ENCODE assay signal across 9 cellular contexts in the genomic region with DNA sequence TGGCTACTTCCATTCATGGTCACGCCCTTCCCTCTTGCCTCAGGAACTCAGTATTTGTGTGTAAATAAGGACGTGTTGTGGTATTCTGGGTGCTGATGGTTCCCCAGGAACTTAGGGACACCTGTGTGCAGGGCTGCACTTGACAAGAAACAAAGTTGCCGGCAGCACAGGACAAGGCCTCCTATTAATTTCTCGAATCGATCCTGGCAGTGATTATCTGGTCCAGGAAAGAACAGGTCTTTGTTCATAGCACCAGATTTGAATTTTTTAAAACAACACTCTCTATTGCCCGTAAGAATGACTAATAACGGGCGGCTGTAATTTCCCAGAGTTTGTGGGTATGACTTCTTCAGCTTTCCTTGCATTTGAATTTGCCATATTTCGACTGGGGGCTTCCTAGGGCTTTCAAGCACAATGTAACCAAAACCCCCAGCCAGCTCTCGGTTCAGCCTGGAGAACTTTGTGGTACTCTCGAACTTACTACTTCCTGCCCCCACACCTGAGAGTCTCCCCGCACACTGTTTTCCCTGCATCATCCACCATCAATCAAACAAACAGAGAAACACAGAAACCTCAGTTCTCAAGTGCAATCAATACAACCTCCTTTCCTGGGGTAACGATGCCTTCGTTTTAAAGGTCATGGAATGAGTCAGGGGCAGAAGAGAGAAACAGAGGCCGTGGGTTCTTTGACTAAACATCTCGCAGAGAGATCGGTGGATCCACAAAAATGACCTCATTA.
DNase-seq lines count a peak whose midpoint lies in the region; ATAC-seq and TF ChIP-seq lines count a peak whose summit lies in the region.
"Had no signal": no experiment of that assay in that cellular context is flagged by ENCODE, and none has a peak within 500 bp of the region (broad histone marks: within the 10 kb centered on the region; RNA-seq: fewer than 3 reads in every experiment).

No MANE protein-coding gene starts in this region.

- H3K4me3 ChIP-seq in GM12865 (ENCODE audit: low read depth, low read length) (peak overlapping the region; percentile 22), brain microvascular endothelial cell (ENCODE audit: low read depth, low read length) (no peak overlapping the region)
- H3K4me3 ChIP-seq: skin epidermis had no signal

- in situ Hi-C loops in brain microvascular endothelial cell (cut with HindIII; ENCODE audit: low pct_ligation_motif_present, low sequenced_read_pairs), result no loop called here

- DNase-seq in GM12865 (ENCODE audit: low read depth), result peak; percentile 83
- DNase-seq in activated CD8-positive, alpha-beta memory T cell treated with anti-CD3 and anti-CD28 coated beads, Interleukin-2, amount 50 U/mL, for 4 hours, result peak; percentile 53
- peak; percentile 13 to 33 for DNase-seq in stimulated activated CD4-positive, alpha-beta T cell treated with anti-CD3 and anti-CD28 coated beads, Interleukin-15, amount 100 ng/mL, for 1 hour (ENCODE audit: low read depth in 1 of 2, low spot score in 1 of 2)
- no peak for DNase-seq in kidney tubule cell (ENCODE audit: low spot score)
- DNase-seq in brain microvascular endothelial cell, result no peak
- DNase-seq in SW 1271 (lab: John Stamatoyannopoulos, UW), result no peak
- DNase-seq in DMS79 treated with DMSO at 0.1 percent for 48 hours (lab: John Stamatoyannopoulos, UW), result no peak

- H3K27ac ChIP-seq in brain microvascular endothelial cell, result no peak overlapping the region

- no peaks in the 10 kb centered on the region for H3K36me3 ChIP-seq in brain microvascular endothelial cell (replicated peaks)

- no peaks in the 10 kb centered on the region for H3K27me3 ChIP-seq in brain microvascular endothelial cell (replicated peaks)

- ATAC-seq in HG03045 (IDR thresholded peaks at IDR 0.05; ENCODE audit: unreplicated experiment), result peak; percentile 62

- no peak for TF ChIP-seq CTCF in GM12865 (IDR thresholded peaks at IDR 0.05; ENCODE audit: insufficient read depth, low read depth, low read length, missing control alignments)
- TF ChIP-seq CTCF in brain microvascular endothelial cell (IDR thresholded peaks at IDR 0.05; ENCODE audit: low read depth, low read length, missing control alignments), result no peak

Comparison
In these comparisons a context has a peak if more than half of its experiments do, and no peak if none do; other contexts are left out.
1. DNase-seq: peak in GM12865 (single experiment), activated CD8-positive, alpha-beta memory T cell treated with anti-CD3 and anti-CD28 coated beads, Interleukin-2, amount 50 U/mL, for 4 hours (single experiment) and stimulated activated CD4-positive, alpha-beta T cell treated with anti-CD3 and anti-CD28 coated beads, Interleukin-15, amount 100 ng/mL, for 1 hour (2 of 2); none in kidney tubule cell (single experiment), brain microvascular endothelial cell (single experiment), SW 1271 (0 of 2) and DMS79 treated with DMSO at 0.1 percent for 48 hours (single experiment).